ENCODE assay signal across 5 cellular contexts in the genomic region with DNA sequence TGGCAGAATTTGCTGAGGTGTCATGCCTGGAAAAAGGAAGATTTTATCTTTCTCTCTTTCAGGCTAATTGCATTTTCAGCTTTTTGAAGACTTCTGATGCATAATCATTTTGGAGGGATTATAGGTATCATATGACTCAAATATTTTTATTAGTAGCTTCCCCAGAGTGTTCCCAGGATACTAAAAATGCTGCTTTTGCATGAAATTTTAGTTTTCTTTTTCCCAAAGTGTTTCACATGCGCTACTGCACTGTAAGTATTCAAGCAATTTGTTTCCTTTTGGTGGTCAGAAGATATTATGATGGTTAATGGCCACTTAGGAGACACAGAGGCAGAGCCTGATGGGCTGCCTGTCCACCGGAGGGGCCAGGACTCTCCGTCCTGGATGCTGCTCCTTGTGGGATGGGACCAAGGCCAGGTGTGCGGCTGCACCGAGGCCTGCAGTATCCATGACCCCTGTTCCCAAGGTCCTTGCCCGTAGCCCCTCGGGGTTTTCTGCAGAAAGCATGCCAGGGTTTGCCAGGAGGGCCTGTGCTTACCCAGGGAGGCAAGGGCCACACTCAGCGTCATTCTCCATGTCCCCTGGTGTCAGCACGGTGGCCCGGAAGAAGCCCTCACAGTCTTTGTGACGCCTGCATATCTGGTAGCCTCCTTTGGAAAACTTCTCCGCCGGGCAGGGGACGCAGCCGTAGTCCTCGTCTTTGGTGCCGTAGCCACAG.
"Had no signal": no experiment of that assay in that cellular context is flagged by ENCODE, and none has a peak within 500 bp of the region (broad histone marks: within the 10 kb centered on the region; RNA-seq: fewer than 3 reads in every experiment).

No MANE protein-coding gene starts in this region.

- H3K9me3 Mint-ChIP-seq: activated naive CD4-positive, alpha-beta T cell treated with anti-CD3 and anti-CD28 coated beads for 36 hours had no signal

- H3K9me3 ChIP-seq: neutrophil, tibial artery had no signal

- DNase-seq: tibial artery had no signal

- H3K27ac ChIP-seq: neutrophil, skin epidermis, tibial artery, WERI-Rb-1 had no signal

- H3K4me3 ChIP-seq: skin epidermis, tibial artery had no signal

- H3K36me3 ChIP-seq: neutrophil, tibial artery, WERI-Rb-1 had no signal

- H3K27me3 ChIP-seq: neutrophil had no signal

- H3K27ac Mint-ChIP-seq: activated naive CD4-positive, alpha-beta T cell treated with anti-CD3 and anti-CD28 coated beads for 36 hours had no signal

- H3K4me3 Mint-ChIP-seq: activated naive CD4-positive, alpha-beta T cell treated with anti-CD3 and anti-CD28 coated beads for 36 hours had no signal
